In the genomic region with DNA sequence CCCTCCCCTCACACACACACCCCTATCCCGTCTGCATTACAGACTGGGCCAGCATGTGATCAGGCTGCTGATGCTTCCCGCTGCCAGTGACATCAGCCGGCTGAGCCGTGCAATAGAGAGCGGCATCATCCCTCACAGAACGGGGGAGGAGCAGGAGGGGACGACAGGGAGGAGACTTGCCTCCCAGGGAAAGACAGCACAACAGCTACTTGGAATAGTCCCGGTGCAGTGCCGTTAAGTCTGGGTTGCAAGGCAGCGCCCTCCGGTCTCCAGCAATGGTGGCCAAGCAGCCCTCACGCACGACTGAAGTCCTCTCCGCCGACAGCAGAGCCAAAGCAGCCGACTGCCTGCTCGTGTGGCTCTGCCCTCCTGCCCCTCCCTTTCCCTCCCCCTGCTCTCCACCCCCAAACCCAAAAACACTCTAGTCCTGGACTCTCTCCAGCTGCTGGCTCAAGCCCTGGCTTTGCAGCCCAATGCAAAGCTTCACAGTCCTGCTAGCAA, we compare ENCODE assay signal across 1 cellular context.
TF ChIP-seq lines count a peak whose summit lies in the region.

No MANE protein-coding gene starts in this region.

TF ChIP-seq in HEK293, 187 proteins besides CTCF, POLR2A, EP300 and RAD21 (continued from another document and continues in another):
- TF ChIP-seq, protein P1, sequence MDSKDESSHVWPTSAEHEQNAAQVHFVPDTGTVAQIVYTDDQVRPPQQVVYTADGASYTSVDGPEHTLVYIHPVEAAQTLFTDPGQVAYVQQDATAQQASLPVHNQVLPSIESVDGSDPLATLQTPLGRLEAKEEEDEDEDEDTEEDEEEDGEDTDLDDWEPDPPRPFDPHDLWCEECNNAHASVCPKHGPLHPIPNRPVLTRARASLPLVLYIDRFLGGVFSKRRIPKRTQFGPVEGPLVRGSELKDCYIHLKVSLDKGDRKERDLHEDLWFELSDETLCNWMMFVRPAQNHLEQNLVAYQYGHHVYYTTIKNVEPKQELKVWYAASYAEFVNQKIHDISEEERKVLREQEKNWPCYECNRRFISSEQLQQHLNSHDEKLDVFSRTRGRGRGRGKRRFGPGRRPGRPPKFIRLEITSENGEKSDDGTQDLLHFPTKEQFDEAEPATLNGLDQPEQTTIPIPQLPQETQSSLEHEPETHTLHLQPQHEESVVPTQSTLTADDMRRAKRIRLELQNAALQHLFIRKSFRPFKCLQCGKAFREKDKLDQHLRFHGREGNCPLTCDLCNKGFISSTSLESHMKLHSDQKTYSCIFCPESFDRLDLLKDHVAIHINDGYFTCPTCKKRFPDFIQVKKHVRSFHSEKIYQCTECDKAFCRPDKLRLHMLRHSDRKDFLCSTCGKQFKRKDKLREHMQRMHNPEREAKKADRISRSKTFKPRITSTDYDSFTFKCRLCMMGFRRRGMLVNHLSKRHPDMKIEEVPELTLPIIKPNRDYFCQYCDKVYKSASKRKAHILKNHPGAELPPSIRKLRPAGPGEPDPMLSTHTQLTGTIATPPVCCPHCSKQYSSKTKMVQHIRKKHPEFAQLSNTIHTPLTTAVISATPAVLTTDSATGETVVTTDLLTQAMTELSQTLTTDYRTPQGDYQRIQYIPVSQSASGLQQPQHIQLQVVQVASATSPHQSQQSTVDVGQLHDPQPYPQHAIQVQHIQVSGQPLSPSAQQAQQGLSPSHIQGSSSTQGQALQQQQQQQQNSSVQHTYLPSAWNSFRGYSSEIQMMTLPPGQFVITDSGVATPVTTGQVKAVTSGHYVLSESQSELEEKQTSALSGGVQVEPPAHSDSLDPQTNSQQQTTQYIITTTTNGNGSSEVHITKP (tag by site-specific recombination; IDR thresholded peaks at IDR 0.05) = peak; percentile 98
- no peak for TF ChIP-seq ZBTB20 (tag by site-specific recombination; IDR thresholded peaks at IDR 0.05)
- TF ChIP-seq KLF10 (tag by site-specific recombination; IDR thresholded peaks at IDR 0.05) = peak; percentile 35; the same call in 1 of the 2 replicates
- TF ChIP-seq ZNF792 (tag by site-specific recombination; IDR thresholded peaks at IDR 0.05) = peak; percentile 43; the same call in 1 of the 2 replicates
- no peak for TF ChIP-seq ZNF274 (IDR thresholded peaks at IDR 0.05; ENCODE audit: low read length)
- no peak for TF ChIP-seq ZNF274 (tag by site-specific recombination; IDR thresholded peaks at IDR 0.05; ENCODE audit: borderline replicate concordance)
- no peak for TF ChIP-seq ZNF791 (tag by site-specific recombination; IDR thresholded peaks at IDR 0.05)
- no peak for TF ChIP-seq GLI2 (tag by site-specific recombination; IDR thresholded peaks at IDR 0.05; ENCODE audit: borderline replicate concordance, low read depth)
- peak; percentile 64; the same call in 1 of the 2 replicates for TF ChIP-seq ZFP37 (tag by site-specific recombination; IDR thresholded peaks at IDR 0.05)
- TF ChIP-seq ZNF146 (tag by site-specific recombination; IDR thresholded peaks at IDR 0.05) = no peak
- TF ChIP-seq, protein P2, sequence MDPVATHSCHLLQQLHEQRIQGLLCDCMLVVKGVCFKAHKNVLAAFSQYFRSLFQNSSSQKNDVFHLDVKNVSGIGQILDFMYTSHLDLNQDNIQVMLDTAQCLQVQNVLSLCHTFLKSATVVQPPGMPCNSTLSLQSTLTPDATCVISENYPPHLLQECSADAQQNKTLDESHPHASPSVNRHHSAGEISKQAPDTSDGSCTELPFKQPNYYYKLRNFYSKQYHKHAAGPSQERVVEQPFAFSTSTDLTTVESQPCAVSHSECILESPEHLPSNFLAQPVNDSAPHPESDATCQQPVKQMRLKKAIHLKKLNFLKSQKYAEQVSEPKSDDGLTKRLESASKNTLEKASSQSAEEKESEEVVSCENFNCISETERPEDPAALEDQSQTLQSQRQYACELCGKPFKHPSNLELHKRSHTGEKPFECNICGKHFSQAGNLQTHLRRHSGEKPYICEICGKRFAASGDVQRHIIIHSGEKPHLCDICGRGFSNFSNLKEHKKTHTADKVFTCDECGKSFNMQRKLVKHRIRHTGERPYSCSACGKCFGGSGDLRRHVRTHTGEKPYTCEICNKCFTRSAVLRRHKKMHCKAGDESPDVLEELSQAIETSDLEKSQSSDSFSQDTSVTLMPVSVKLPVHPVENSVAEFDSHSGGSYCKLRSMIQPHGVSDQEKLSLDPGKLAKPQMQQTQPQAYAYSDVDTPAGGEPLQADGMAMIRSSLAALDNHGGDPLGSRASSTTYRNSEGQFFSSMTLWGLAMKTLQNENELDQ (tag by site-specific recombination; IDR thresholded peaks at IDR 0.05; ENCODE audit: low read depth) = no peak
- peak; percentile 98 for TF ChIP-seq ZNF600 (tag by site-specific recombination; IDR thresholded peaks at IDR 0.05)
- peak; percentile 89 for TF ChIP-seq ZNF629 (tag by site-specific recombination; IDR thresholded peaks at IDR 0.05)
- TF ChIP-seq, protein P3, sequence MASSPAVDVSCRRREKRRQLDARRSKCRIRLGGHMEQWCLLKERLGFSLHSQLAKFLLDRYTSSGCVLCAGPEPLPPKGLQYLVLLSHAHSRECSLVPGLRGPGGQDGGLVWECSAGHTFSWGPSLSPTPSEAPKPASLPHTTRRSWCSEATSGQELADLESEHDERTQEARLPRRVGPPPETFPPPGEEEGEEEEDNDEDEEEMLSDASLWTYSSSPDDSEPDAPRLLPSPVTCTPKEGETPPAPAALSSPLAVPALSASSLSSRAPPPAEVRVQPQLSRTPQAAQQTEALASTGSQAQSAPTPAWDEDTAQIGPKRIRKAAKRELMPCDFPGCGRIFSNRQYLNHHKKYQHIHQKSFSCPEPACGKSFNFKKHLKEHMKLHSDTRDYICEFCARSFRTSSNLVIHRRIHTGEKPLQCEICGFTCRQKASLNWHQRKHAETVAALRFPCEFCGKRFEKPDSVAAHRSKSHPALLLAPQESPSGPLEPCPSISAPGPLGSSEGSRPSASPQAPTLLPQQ (tag by site-specific recombination; IDR thresholded peaks at IDR 0.05) = peak; percentile 80
- no peak for TF ChIP-seq YY2 (tag by site-specific recombination; IDR thresholded peaks at IDR 0.05)
- no peak for TF ChIP-seq ZNF311 (tag by site-specific recombination; IDR thresholded peaks at IDR 0.05; ENCODE audit: borderline replicate concordance)
- TF ChIP-seq KLF9 (tag by site-specific recombination; IDR thresholded peaks at IDR 0.05; ENCODE audit: low read depth) = no peak; the same call in 1 of the 2 replicates
- TF ChIP-seq, protein P4, sequence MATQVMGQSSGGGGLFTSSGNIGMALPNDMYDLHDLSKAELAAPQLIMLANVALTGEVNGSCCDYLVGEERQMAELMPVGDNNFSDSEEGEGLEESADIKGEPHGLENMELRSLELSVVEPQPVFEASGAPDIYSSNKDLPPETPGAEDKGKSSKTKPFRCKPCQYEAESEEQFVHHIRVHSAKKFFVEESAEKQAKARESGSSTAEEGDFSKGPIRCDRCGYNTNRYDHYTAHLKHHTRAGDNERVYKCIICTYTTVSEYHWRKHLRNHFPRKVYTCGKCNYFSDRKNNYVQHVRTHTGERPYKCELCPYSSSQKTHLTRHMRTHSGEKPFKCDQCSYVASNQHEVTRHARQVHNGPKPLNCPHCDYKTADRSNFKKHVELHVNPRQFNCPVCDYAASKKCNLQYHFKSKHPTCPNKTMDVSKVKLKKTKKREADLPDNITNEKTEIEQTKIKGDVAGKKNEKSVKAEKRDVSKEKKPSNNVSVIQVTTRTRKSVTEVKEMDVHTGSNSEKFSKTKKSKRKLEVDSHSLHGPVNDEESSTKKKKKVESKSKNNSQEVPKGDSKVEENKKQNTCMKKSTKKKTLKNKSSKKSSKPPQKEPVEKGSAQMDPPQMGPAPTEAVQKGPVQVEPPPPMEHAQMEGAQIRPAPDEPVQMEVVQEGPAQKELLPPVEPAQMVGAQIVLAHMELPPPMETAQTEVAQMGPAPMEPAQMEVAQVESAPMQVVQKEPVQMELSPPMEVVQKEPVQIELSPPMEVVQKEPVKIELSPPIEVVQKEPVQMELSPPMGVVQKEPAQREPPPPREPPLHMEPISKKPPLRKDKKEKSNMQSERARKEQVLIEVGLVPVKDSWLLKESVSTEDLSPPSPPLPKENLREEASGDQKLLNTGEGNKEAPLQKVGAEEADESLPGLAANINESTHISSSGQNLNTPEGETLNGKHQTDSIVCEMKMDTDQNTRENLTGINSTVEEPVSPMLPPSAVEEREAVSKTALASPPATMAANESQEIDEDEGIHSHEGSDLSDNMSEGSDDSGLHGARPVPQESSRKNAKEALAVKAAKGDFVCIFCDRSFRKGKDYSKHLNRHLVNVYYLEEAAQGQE (tag by site-specific recombination; IDR thresholded peaks at IDR 0.05) = no peak
- 0 out of 2 replicates have a peak, but pooled peaks have one; percentile 66 for TF ChIP-seq ZXDB (tag by site-specific recombination; IDR thresholded peaks at IDR 0.05)
- TF ChIP-seq PATZ1 (tag by site-specific recombination; IDR thresholded peaks at IDR 0.05) = peak; percentile 91
- TF ChIP-seq SALL2 (tag by site-specific recombination; IDR thresholded peaks at IDR 0.05; ENCODE audit: borderline replicate concordance) = no peak
- TF ChIP-seq, protein P5, sequence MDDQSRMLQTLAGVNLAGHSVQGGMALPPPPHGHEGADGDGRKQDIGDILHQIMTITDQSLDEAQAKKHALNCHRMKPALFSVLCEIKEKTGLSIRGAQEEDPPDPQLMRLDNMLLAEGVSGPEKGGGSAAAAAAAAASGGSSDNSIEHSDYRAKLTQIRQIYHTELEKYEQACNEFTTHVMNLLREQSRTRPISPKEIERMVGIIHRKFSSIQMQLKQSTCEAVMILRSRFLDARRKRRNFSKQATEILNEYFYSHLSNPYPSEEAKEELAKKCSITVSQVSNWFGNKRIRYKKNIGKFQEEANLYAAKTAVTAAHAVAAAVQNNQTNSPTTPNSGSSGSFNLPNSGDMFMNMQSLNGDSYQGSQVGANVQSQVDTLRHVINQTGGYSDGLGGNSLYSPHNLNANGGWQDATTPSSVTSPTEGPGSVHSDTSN (CRISPR knock-in tag; IDR thresholded peaks at IDR 0.05) = 0 out of 2 replicates have a peak, but pooled peaks have one; percentile 19
- TF ChIP-seq ZNF121 (tag by site-specific recombination; IDR thresholded peaks at IDR 0.05) = no peak
- TF ChIP-seq ZNF157 (tag by site-specific recombination; IDR thresholded peaks at IDR 0.05) = no peak
- TF ChIP-seq ZNF174 (tag by site-specific recombination; IDR thresholded peaks at IDR 0.05) = no peak
- TF ChIP-seq ZNF555 (tag by site-specific recombination; conservative IDR thresholded peaks at IDR 0.05) = no peak
- TF ChIP-seq ZNF747 (tag by site-specific recombination; IDR thresholded peaks at IDR 0.05) = no peak
- no peak for TF ChIP-seq ZNF132 (tag by site-specific recombination; IDR thresholded peaks at IDR 0.05; ENCODE audit: borderline replicate concordance)
- peak; percentile 91 for TF ChIP-seq KLF16 (tag by site-specific recombination; IDR thresholded peaks at IDR 0.05)
- TF ChIP-seq, protein P6, sequence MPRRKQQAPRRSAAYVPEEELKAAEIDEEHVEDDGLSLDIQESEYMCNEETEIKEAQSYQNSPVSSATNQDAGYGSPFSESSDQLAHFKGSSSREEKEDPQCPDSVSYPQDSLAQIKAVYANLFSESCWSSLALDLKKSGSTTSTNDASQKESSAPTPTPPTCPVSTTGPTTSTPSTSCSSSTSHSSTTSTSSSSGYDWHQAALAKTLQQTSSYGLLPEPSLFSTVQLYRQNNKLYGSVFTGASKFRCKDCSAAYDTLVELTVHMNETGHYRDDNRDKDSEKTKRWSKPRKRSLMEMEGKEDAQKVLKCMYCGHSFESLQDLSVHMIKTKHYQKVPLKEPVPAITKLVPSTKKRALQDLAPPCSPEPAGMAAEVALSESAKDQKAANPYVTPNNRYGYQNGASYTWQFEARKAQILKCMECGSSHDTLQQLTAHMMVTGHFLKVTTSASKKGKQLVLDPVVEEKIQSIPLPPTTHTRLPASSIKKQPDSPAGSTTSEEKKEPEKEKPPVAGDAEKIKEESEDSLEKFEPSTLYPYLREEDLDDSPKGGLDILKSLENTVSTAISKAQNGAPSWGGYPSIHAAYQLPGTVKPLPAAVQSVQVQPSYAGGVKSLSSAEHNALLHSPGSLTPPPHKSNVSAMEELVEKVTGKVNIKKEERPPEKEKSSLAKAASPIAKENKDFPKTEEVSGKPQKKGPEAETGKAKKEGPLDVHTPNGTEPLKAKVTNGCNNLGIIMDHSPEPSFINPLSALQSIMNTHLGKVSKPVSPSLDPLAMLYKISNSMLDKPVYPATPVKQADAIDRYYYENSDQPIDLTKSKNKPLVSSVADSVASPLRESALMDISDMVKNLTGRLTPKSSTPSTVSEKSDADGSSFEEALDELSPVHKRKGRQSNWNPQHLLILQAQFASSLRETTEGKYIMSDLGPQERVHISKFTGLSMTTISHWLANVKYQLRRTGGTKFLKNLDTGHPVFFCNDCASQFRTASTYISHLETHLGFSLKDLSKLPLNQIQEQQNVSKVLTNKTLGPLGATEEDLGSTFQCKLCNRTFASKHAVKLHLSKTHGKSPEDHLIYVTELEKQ (tag by site-specific recombination; IDR thresholded peaks at IDR 0.05; ENCODE audit: borderline replicate concordance) = no peak
- no peak for TF ChIP-seq ZNF596 (tag by site-specific recombination; IDR thresholded peaks at IDR 0.05)
- no peak for TF ChIP-seq ZNF23 (tag by site-specific recombination; IDR thresholded peaks at IDR 0.05; ENCODE audit: borderline replicate concordance)
- no peak for TF ChIP-seq ZBTB48 (tag by site-specific recombination; IDR thresholded peaks at IDR 0.05)
- TF ChIP-seq ZNF292 (tag by site-specific recombination; IDR thresholded peaks at IDR 0.05; ENCODE audit: borderline replicate concordance, low read depth) = no peak
- TF ChIP-seq ZNF48 (tag by site-specific recombination; IDR thresholded peaks at IDR 0.05) = no peak
- TF ChIP-seq ZBTB26 (tag by site-specific recombination; optimal IDR thresholded peaks at IDR 0.05) = no peak
